In genomic region chr7:5647816-5648215, GRCh38 we compare ENCODE assay signal across 30 cellular contexts.
"Had no signal": no experiment of that assay in that cellular context is flagged by ENCODE, and none has a peak within 500 bp of the region (broad histone marks: within the 10 kb centered on the region; RNA-seq: fewer than 3 reads in every experiment).

No MANE protein-coding gene starts in this region.

- H3K27me3 ChIP-seq: brain microvascular endothelial cell, cardiac muscle cell had no signal

- H3K4me3 Mint-ChIP-seq: activated CD4-positive, alpha-beta T cell treated with anti-CD3 and anti-CD28 coated beads, Interleukin-2, amount 10 ng/mL, durations not matched to agents 24 days and 14 days; activated CD8-positive, alpha-beta T cell treated with anti-CD3 and anti-CD28 coated beads for 36 hours; activated naive CD4-positive, alpha-beta T cell treated with anti-CD3 and anti-CD28 coated beads, Interleukin-2, amount 10 ng/mL, durations not matched to agents 7 days and 5 days; activated naive CD8-positive, alpha-beta T cell; activated naive CD8-positive, alpha-beta T cell treated with anti-CD3 and anti-CD28 coated beads, Interleukin-2, amount 50 U/mL, for 24 hours; activated T-helper 1 cell treated with anti-CD3 and anti-CD28 coated beads, Interleukin-12 subunit alpha, Interleukin-12 subunit beta, Interleukin-2, Interleukin-4 antibody, amounts not matched to agents 30 ng/mL and 10 ng/mL and 1 ng/mL, durations not matched to agents 14 hours and 24 hours and 36 hours; central memory CD8-positive, alpha-beta T cell had no signal

- H3K27ac ChIP-seq: brain microvascular endothelial cell, cardiac muscle cell, WERI-Rb-1 had no signal

- FAIRE-seq: K562 had no signal

- H3K27me3 Mint-ChIP-seq: activated CD4-positive, alpha-beta T cell treated with anti-CD3 and anti-CD28 coated beads, Interleukin-2, amount 10 ng/mL, durations not matched to agents 24 days and 14 days; activated CD8-positive, alpha-beta T cell treated with anti-CD3 and anti-CD28 coated beads for 36 hours; activated naive CD4-positive, alpha-beta T cell treated with anti-CD3 and anti-CD28 coated beads, Interleukin-2, amount 10 ng/mL, durations not matched to agents 7 days and 5 days; activated naive CD8-positive, alpha-beta T cell; activated naive CD8-positive, alpha-beta T cell treated with anti-CD3 and anti-CD28 coated beads, Interleukin-2, amount 50 U/mL, for 24 hours; central memory CD8-positive, alpha-beta T cell had no signal

- H3K9me3 Mint-ChIP-seq: activated CD4-positive, alpha-beta T cell treated with anti-CD3 and anti-CD28 coated beads, Interleukin-2, amount 10 ng/mL, durations not matched to agents 24 days and 14 days; activated CD8-positive, alpha-beta T cell treated with anti-CD3 and anti-CD28 coated beads for 36 hours; activated naive CD4-positive, alpha-beta T cell treated with anti-CD3 and anti-CD28 coated beads, Interleukin-2, amount 10 ng/mL, durations not matched to agents 7 days and 5 days; activated naive CD8-positive, alpha-beta T cell treated with anti-CD3 and anti-CD28 coated beads, Interleukin-2, amount 50 U/mL, for 24 hours; activated T-helper 1 cell treated with anti-CD3 and anti-CD28 coated beads, Interleukin-12 subunit alpha, Interleukin-12 subunit beta, Interleukin-2, Interleukin-4 antibody, amounts not matched to agents 30 ng/mL and 10 ng/mL and 1 ng/mL, durations not matched to agents 14 hours and 24 hours and 36 hours; central memory CD8-positive, alpha-beta T cell had no signal

- H3K4me3 ChIP-seq: cardiac muscle cell, K562 had no signal

- ATAC-seq: activated CD8-positive, alpha-beta T cell treated with anti-CD3 and anti-CD28 coated beads for 36 hours; activated naive CD8-positive, alpha-beta T cell treated with anti-CD3 and anti-CD28 coated beads, Interleukin-2, amount 50 U/mL, for 24 hours; K562; Panc1; Right ventricle myocardium inferior had no signal

- H3K27ac Mint-ChIP-seq: activated CD4-positive, alpha-beta T cell treated with anti-CD3 and anti-CD28 coated beads, Interleukin-2, amount 10 ng/mL, durations not matched to agents 24 days and 14 days; activated CD8-positive, alpha-beta T cell treated with anti-CD3 and anti-CD28 coated beads for 36 hours; activated naive CD4-positive, alpha-beta T cell treated with anti-CD3 and anti-CD28 coated beads, Interleukin-2, amount 10 ng/mL, durations not matched to agents 7 days and 5 days; activated naive CD8-positive, alpha-beta T cell; activated naive CD8-positive, alpha-beta T cell treated with anti-CD3 and anti-CD28 coated beads, Interleukin-2, amount 50 U/mL, for 24 hours; activated T-helper 1 cell treated with anti-CD3 and anti-CD28 coated beads, Interleukin-12 subunit alpha, Interleukin-12 subunit beta, Interleukin-2, Interleukin-4 antibody, amounts not matched to agents 30 ng/mL and 10 ng/mL and 1 ng/mL, durations not matched to agents 14 hours and 24 hours and 36 hours had no signal

- DNase-seq: activated CD4-positive, alpha-beta T cell treated with anti-CD3 and anti-CD28 coated beads, Interleukin-2, amount 10 ng/mL, durations not matched to agents 24 days and 14 days; activated CD4-positive, alpha-beta T cell treated with anti-CD3 and anti-CD28 coated beads, Interleukin-2, amount 50 U/mL, for 4 hours; activated CD4-positive, CD25-positive, alpha-beta regulatory T cell; activated CD8-positive, alpha-beta T cell treated with anti-CD3 and anti-CD28 coated beads for 36 hours; activated effector memory CD4-positive, alpha-beta T cell treated with Interleukin-2 at 50 U/mL for 16 hours; activated naive CD4-positive, alpha-beta T cell treated with anti-CD3 and anti-CD28 coated beads, Interleukin-2, amount 10 ng/mL, durations not matched to agents 7 days and 5 days; activated naive CD8-positive, alpha-beta T cell treated with anti-CD3 and anti-CD28 coated beads, Interleukin-2, amount 50 U/mL, for 24 hours; activated T-cell treated with anti-CD3 and anti-CD28 coated beads, Interleukin-2, amount 50 U/mL, for 1 hour; amniotic stem cell; aorta; brain microvascular endothelial cell; IMR-90; NCI-H1105; NCI-H1417 treated with DMSO at 0.1 percent for 48 hours; NCI-H187 treated with DMSO at 0.1 percent for 48 hours; NCI-H2081; NCI-H345; NCI-H510A treated with DMSO at 0.1 percent for 48 hours; NCI-H69; SIG-M5; SW 1271; T1000; WERI-Rb-1 had no signal
